Comparison of ENCODE assay signal across 1 cellular context in the genomic region with DNA sequence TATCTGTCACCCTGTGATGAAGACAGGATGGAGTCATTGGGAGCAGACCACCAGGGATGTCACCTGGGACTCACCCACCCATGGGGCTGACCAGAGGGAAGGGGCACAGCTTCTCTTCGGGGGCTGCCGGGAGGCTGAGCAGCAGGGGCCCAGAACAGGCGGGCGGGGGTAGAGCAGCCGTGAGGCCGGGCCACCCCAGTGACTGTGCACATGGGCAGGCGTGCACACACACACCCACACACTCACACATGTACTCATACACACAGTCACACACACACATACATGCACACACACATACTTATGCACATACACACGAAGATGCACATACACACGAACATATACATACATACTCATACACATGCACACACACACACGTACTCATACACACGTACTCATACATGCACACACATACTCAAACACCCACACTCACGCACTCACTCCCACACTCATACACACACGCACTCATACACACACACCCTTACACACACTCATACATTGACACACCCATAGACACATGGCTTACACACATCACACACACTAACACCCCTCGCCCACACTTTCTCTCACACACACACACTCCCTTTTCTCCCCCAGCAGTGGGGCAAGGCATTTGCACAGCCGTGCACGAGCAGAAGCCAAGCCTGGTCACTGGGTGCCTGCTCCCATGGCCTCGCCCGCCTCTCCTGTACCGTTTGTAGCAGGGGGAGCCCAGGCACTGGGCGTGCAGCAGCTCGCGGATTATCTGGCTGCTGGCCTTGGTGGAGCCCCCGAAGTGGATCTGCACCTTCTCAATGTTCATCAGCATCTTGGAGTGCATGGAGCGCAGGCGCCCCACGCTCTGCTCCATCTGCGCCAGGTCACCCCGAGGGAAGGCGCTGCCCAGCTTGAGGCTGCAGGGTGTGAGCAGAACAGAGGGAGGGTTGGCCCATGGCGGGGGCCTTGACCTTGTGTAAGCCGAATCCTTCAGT.
TF ChIP-seq lines count a peak whose summit lies in the region.

No MANE protein-coding gene starts in this region.

TF ChIP-seq in HEK293T, 16 proteins besides CTCF, POLR2A, EP300 and RAD21 (continued from another document):
- TF ChIP-seq, protein P1, sequence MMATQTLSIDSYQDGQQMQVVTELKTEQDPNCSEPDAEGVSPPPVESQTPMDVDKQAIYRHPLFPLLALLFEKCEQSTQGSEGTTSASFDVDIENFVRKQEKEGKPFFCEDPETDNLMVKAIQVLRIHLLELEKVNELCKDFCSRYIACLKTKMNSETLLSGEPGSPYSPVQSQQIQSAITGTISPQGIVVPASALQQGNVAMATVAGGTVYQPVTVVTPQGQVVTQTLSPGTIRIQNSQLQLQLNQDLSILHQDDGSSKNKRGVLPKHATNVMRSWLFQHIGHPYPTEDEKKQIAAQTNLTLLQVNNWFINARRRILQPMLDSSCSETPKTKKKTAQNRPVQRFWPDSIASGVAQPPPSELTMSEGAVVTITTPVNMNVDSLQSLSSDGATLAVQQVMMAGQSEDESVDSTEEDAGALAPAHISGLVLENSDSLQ (IDR thresholded peaks at IDR 0.05): no peak
